ENCODE assay signal across 1 cellular context in the genomic region with DNA sequence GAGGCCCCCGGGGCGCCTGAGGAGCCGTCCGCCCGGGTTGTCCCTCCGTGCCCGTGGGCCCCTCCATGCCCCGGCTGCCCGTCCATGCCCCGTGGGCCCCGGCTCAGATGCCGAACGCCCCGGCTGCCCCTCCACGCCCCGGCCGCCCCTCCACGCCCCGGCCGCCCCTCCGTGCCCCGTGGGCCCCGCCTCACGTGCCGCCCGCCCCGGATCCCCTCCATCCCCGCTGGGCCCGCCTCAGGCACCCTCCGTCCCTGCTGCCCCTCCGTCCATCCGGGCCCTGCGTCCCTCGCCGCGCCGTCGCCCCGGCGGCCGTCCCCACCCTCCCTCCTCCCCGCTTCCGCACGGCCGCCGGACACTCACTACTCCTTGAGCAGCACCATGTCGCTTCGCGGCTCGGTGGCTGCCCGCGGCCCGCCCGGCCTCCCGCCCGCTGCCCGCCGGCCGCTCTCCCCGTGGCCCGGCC.
TF ChIP-seq lines count a peak whose summit lies in the region.

No MANE protein-coding gene starts in this region.

TF ChIP-seq in liver, 16 proteins besides CTCF, POLR2A, EP300 and RAD21 (continued from another document):
- TF ChIP-seq, protein P1, sequence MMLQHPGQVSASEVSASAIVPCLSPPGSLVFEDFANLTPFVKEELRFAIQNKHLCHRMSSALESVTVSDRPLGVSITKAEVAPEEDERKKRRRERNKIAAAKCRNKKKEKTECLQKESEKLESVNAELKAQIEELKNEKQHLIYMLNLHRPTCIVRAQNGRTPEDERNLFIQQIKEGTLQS (IDR thresholded peaks at IDR 0.05) = no peak
- TF ChIP-seq, protein P2, sequence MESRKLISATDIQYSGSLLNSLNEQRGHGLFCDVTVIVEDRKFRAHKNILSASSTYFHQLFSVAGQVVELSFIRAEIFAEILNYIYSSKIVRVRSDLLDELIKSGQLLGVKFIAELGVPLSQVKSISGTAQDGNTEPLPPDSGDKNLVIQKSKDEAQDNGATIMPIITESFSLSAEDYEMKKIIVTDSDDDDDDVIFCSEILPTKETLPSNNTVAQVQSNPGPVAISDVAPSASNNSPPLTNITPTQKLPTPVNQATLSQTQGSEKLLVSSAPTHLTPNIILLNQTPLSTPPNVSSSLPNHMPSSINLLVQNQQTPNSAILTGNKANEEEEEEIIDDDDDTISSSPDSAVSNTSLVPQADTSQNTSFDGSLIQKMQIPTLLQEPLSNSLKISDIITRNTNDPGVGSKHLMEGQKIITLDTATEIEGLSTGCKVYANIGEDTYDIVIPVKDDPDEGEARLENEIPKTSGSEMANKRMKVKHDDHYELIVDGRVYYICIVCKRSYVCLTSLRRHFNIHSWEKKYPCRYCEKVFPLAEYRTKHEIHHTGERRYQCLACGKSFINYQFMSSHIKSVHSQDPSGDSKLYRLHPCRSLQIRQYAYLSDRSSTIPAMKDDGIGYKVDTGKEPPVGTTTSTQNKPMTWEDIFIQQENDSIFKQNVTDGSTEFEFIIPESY (IDR thresholded peaks at IDR 0.05) = no peak
- TF ChIP-seq NR2F2 (IDR thresholded peaks at IDR 0.05) (no peak), EGR1 (IDR thresholded peaks at IDR 0.05; ENCODE audit: low read depth in 2 of 2) (no peak), SP1 (IDR thresholded peaks at IDR 0.05) (no peak), TAF1 (conservative IDR thresholded peaks at IDR 0.05) (no peak), FOXA2 (IDR thresholded peaks at IDR 0.05) (no peak), YY1 (IDR thresholded peaks at IDR 0.05) (no peak), HNF4G (IDR thresholded peaks at IDR 0.05) (no peak), GABPA (IDR thresholded peaks at IDR 0.05 in 1 of 2, conservative IDR thresholded peaks at IDR 0.05 in 1 of 2) (no peak)
- TF ChIP-seq, protein P3, sequence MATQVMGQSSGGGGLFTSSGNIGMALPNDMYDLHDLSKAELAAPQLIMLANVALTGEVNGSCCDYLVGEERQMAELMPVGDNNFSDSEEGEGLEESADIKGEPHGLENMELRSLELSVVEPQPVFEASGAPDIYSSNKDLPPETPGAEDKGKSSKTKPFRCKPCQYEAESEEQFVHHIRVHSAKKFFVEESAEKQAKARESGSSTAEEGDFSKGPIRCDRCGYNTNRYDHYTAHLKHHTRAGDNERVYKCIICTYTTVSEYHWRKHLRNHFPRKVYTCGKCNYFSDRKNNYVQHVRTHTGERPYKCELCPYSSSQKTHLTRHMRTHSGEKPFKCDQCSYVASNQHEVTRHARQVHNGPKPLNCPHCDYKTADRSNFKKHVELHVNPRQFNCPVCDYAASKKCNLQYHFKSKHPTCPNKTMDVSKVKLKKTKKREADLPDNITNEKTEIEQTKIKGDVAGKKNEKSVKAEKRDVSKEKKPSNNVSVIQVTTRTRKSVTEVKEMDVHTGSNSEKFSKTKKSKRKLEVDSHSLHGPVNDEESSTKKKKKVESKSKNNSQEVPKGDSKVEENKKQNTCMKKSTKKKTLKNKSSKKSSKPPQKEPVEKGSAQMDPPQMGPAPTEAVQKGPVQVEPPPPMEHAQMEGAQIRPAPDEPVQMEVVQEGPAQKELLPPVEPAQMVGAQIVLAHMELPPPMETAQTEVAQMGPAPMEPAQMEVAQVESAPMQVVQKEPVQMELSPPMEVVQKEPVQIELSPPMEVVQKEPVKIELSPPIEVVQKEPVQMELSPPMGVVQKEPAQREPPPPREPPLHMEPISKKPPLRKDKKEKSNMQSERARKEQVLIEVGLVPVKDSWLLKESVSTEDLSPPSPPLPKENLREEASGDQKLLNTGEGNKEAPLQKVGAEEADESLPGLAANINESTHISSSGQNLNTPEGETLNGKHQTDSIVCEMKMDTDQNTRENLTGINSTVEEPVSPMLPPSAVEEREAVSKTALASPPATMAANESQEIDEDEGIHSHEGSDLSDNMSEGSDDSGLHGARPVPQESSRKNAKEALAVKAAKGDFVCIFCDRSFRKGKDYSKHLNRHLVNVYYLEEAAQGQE (IDR thresholded peaks at IDR 0.05) = no peak
- TF ChIP-seq, protein P4, sequence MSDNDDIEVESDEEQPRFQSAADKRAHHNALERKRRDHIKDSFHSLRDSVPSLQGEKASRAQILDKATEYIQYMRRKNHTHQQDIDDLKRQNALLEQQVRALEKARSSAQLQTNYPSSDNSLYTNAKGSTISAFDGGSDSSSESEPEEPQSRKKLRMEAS (IDR thresholded peaks at IDR 0.05) = no peak
